Comparison of ENCODE assay signal across 26 cellular contexts in genomic region chr9:124884376-124884775, GRCh38. TPM values are rescaled to one million over a fixed set of nuclear protein-coding genes. Genes with fewer than 3 reads are reported as not detected.
"Had no signal": no experiment of that assay in that cellular context is flagged by ENCODE, and none has a peak within 500 bp of the region (broad histone marks: within the 10 kb centered on the region; RNA-seq: fewer than 3 reads in every experiment).

No MANE protein-coding gene starts in this region.

- ATAC-seq: activated CD8-positive, alpha-beta T cell treated with anti-CD3 and anti-CD28 coated beads for 36 hours; effector memory CD8-positive, alpha-beta T cell; lower lobe of right lung; natural killer cell treated with Interleukin-12 subunit alpha and Interleukin-12 subunit beta and Interleukin-15 and Interleukin-18, amount 100 ng/mL, for 72 hours; stimulated activated naive CD8-positive, alpha-beta T cell treated with anti-CD3 and anti-CD28 coated beads, Interleukin-15, Interleukin-2, amounts not matched to agents 100 U/mL and 50 U/mL, for 24 hours; T-cell had no signal

- H3K9me3 Mint-ChIP-seq: activated CD4-positive, alpha-beta T cell treated with anti-CD3 and anti-CD28 coated beads, Interleukin-2, amount 10 ng/mL, durations not matched to agents 24 days and 14 days; activated CD8-positive, alpha-beta T cell treated with anti-CD3 and anti-CD28 coated beads for 36 hours; activated naive CD4-positive, alpha-beta T cell treated with anti-CD3 and anti-CD28 coated beads, Interleukin-2, amount 50 U/mL, for 24 hours; dendritic cell treated with granulocyte-macrophage colony-stimulating factor and Interleukin-4, amounts not matched to agents 40 ng/mL and 50 ng/mL, for 4 days; effector memory CD8-positive, alpha-beta T cell; mesothelial cell of epicardium; natural killer cell treated with Interleukin-12 subunit alpha and Interleukin-12 subunit beta and Interleukin-15 and Interleukin-18, amount 100 ng/mL, for 72 hours; T-cell had no signal

- H3K4me1 Mint-ChIP-seq: activated CD4-positive, alpha-beta T cell treated with anti-CD3 and anti-CD28 coated beads, Interleukin-2, amount 10 ng/mL, durations not matched to agents 24 days and 14 days; activated naive CD4-positive, alpha-beta T cell treated with anti-CD3 and anti-CD28 coated beads, Interleukin-2, amount 50 U/mL, for 24 hours; mesothelial cell of epicardium; T-cell had no signal

- H3K27ac Mint-ChIP-seq: activated CD4-positive, alpha-beta T cell treated with anti-CD3 and anti-CD28 coated beads, Interleukin-2, amount 10 ng/mL, durations not matched to agents 24 days and 14 days; activated CD8-positive, alpha-beta T cell treated with anti-CD3 and anti-CD28 coated beads for 36 hours; activated naive CD4-positive, alpha-beta T cell treated with anti-CD3 and anti-CD28 coated beads, Interleukin-2, amount 50 U/mL, for 24 hours; dendritic cell treated with granulocyte-macrophage colony-stimulating factor and Interleukin-4, amounts not matched to agents 40 ng/mL and 50 ng/mL, for 4 days; mesothelial cell of epicardium; T-cell had no signal

- H3K4me3 ChIP-seq: ascending aorta, cardiac muscle cell, lower lobe of right lung, right atrium auricular region, tibial nerve, uterus had no signal

- H3K27ac ChIP-seq: ascending aorta, cardiac muscle cell, epithelial cell of prostate, lower lobe of right lung, right atrium auricular region, tibial nerve, uterus had no signal

- FAIRE-seq: frontal cortex, keratinocyte had no signal

- H3K4me3 Mint-ChIP-seq: activated CD4-positive, alpha-beta T cell treated with anti-CD3 and anti-CD28 coated beads, Interleukin-2, amount 10 ng/mL, durations not matched to agents 24 days and 14 days; activated CD8-positive, alpha-beta T cell treated with anti-CD3 and anti-CD28 coated beads for 36 hours; activated naive CD4-positive, alpha-beta T cell treated with anti-CD3 and anti-CD28 coated beads, Interleukin-2, amount 50 U/mL, for 24 hours; dendritic cell treated with granulocyte-macrophage colony-stimulating factor and Interleukin-4, amounts not matched to agents 40 ng/mL and 50 ng/mL, for 4 days; effector memory CD8-positive, alpha-beta T cell; mesothelial cell of epicardium; natural killer cell treated with Interleukin-12 subunit alpha and Interleukin-12 subunit beta and Interleukin-15 and Interleukin-18, amount 100 ng/mL, for 72 hours; T-cell had no signal

- H3K36me3 ChIP-seq: uterus had no signal

- H3K27me3 Mint-ChIP-seq: activated CD4-positive, alpha-beta T cell treated with anti-CD3 and anti-CD28 coated beads, Interleukin-2, amount 10 ng/mL, durations not matched to agents 24 days and 14 days; activated CD8-positive, alpha-beta T cell treated with anti-CD3 and anti-CD28 coated beads for 36 hours; activated naive CD4-positive, alpha-beta T cell treated with anti-CD3 and anti-CD28 coated beads, Interleukin-2, amount 50 U/mL, for 24 hours; dendritic cell treated with granulocyte-macrophage colony-stimulating factor and Interleukin-4, amounts not matched to agents 40 ng/mL and 50 ng/mL, for 4 days; effector memory CD8-positive, alpha-beta T cell; natural killer cell treated with Interleukin-12 subunit alpha and Interleukin-12 subunit beta and Interleukin-15 and Interleukin-18, amount 100 ng/mL, for 72 hours; T-cell had no signal

- H3K27me3 ChIP-seq: ascending aorta, cardiac muscle cell, right atrium auricular region, tibial nerve, uterus had no signal

- H3K4me1 ChIP-seq: ascending aorta, lower lobe of right lung, right atrium auricular region, tibial nerve, uterus had no signal

- H3K36me3 Mint-ChIP-seq: natural killer cell treated with Interleukin-12 subunit alpha and Interleukin-12 subunit beta and Interleukin-15 and Interleukin-18, amount 100 ng/mL, for 72 hours had no signal

- H3K9me3 ChIP-seq: ascending aorta, lower lobe of right lung, right atrium auricular region, tibial nerve, uterus had no signal

- DNase-seq: activated CD4-positive, alpha-beta T cell treated with anti-CD3 and anti-CD28 coated beads, Interleukin-2, amount 10 ng/mL, durations not matched to agents 24 days and 14 days; activated CD8-positive, alpha-beta T cell treated with anti-CD3 and anti-CD28 coated beads for 36 hours; activated effector memory CD4-positive, alpha-beta T cell treated with Interleukin-2 at 50 U/mL for 16 hours; activated T-cell treated with anti-CD3 and anti-CD28 coated beads, Interleukin-2, amount 50 U/mL, for 1 hour; effector memory CD8-positive, alpha-beta T cell; nucleus accumbens; stimulated activated CD4-positive, alpha-beta T cell treated with anti-CD3 and anti-CD28 coated beads, Interleukin-2, amount 100 ng/mL, for 24 hours; stimulated activated naive CD8-positive, alpha-beta T cell treated with anti-CD3 and anti-CD28 coated beads, Interleukin-15, Interleukin-2, amounts not matched to agents 100 U/mL and 50 U/mL, for 24 hours; T-cell; uterus had no signal

RNA-seq across cellular contexts. Expression of gene WDR38, which starts 31.1 kb away (rescaled TPM):
- total RNA-seq: activated CD4-positive, alpha-beta T cell treated with anti-CD3 and anti-CD28 coated beads, Interleukin-2, amount 10 ng/mL, durations not matched to agents 24 days and 14 days; activated CD8-positive, alpha-beta T cell treated with anti-CD3 and anti-CD28 coated beads for 36 hours; ascending aorta; cardiac muscle cell; chondrocyte; fibroblast of lung; frontal cortex; mesothelial cell of epicardium; natural killer cell treated with Interleukin-12 subunit alpha and Interleukin-12 subunit beta and Interleukin-15 and Interleukin-18, amount 100 ng/mL, for 72 hours; right atrium auricular region; skeletal muscle tissue; T-cell had no signal
- polyA plus RNA-seq: adipose tissue, cardiac muscle cell, fibroblast of lung, keratinocyte had no signal
